Comparison of ENCODE assay signal across 14 cellular contexts in the genomic region with DNA sequence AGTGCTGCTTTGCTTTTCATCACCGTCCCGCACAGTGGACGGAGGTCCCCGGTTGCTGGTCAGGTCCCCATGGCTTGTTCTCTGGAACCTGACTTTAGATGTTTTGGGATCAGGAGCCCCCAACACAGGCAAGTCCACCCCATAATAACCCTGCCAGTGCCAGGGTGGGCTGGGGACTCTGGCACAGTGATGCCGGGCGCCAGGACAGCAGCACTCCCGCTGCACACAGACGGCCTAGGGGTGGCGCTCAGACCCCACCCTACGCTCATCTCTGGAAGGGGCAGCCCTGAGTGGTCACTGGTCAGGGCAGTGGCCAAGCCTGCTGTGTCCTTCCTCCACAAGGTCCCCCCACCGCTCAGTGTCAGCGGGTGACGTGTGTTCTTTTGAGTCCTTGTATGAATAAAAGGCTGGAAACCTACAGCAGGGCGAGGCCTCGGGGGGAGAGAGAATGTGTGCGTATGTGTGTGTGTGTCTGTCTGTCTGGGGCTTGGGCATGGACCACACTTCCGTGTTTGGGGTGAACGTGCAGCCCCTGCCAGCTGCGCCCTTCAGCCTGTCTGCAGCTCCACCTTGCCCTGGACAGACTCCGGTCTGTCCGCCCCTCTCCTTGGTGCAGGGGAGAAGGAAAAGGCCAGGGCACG. TPM values are rescaled to one million over a fixed set of nuclear protein-coding genes. Genes with fewer than 3 reads are reported as not detected.
DNase-seq lines count a peak whose midpoint lies in the region; ATAC-seq and TF ChIP-seq lines count a peak whose summit lies in the region.
"Had no signal": no experiment of that assay in that cellular context is flagged by ENCODE, and none has a peak within 500 bp of the region (broad histone marks: within the 10 kb centered on the region; RNA-seq: fewer than 3 reads in every experiment).

No MANE protein-coding gene starts in this region.

- ATAC-seq in left cardiac atrium, result no peak
- ATAC-seq in gastrocnemius medialis, result no peak
- ATAC-seq in GM19328 (IDR thresholded peaks at IDR 0.05; ENCODE audit: unreplicated experiment), result no peak
- ATAC-seq in stimulated activated naive CD8-positive, alpha-beta T cell treated with anti-CD3 and anti-CD28 coated beads, Interleukin-15, Interleukin-2, amounts not matched to agents 100 U/mL and 50 U/mL, for 24 hours, result no peak
- no peak for ATAC-seq in HG03097 (IDR thresholded peaks at IDR 0.05; ENCODE audit: low FRiP score, unreplicated experiment)

- peaks cover 7% of the 10 kb centered on the region for H3K36me3 ChIP-seq in WERI-Rb-1
- peaks cover 0 to 25% of the 10 kb centered on the region in 2 donors for H3K36me3 ChIP-seq in gastrocnemius medialis
- H3K36me3 ChIP-seq: thyroid gland had no signal

- H3K4me3 ChIP-seq in WERI-Rb-1 (ENCODE audit: low read depth, low read length) (no peak overlapping the region), gastrocnemius medialis (no peak overlapping the region)
- H3K4me3 ChIP-seq: SK-N-MC, thyroid gland had no signal

- TF ChIP-seq POLR2A in gastrocnemius medialis (IDR thresholded peaks at IDR 0.05), result no peak

- DNase-seq in activated CD4-positive, alpha-beta T cell treated with anti-CD3 and anti-CD28 coated beads for 48 hours, result peak; percentile 2
- no peak for DNase-seq in activated CD4-positive, alpha-beta T cell treated with anti-CD3 and anti-CD28 coated beads, Interleukin-2, amount 10 ng/mL, durations not matched to agents 24 days and 14 days
- DNase-seq in WERI-Rb-1 (peak; percentile 14), left cardiac atrium (peak; percentile 17), gastrocnemius medialis (peak; percentile 1 to 13)
- DNase-seq in stimulated activated naive CD8-positive, alpha-beta T cell treated with anti-CD3 and anti-CD28 coated beads, Interleukin-15, Interleukin-2, amounts not matched to agents 100 U/mL and 50 U/mL, for 24 hours, result no peak
- DNase-seq: erythroblast, immature natural killer cell, NCI-H526 treated with DMSO at 0.1 percent for 48 hours, nucleus accumbens had no signal

- H3K27ac ChIP-seq in WERI-Rb-1, result no peak overlapping the region
- no peak overlapping the region for H3K27ac ChIP-seq in gastrocnemius medialis
- H3K27ac ChIP-seq: SK-N-MC, thyroid gland had no signal

- H3K4me1 ChIP-seq in gastrocnemius medialis, result no peaks in the 10 kb centered on the region
- H3K4me1 ChIP-seq: thyroid gland had no signal

- H3K27me3 Mint-ChIP-seq in activated CD4-positive, alpha-beta T cell treated with anti-CD3 and anti-CD28 coated beads, Interleukin-2, amount 10 ng/mL, durations not matched to agents 24 days and 14 days, result no peaks in the 10 kb centered on the region

- H3K4me3 Mint-ChIP-seq in activated CD4-positive, alpha-beta T cell treated with anti-CD3 and anti-CD28 coated beads, Interleukin-2, amount 10 ng/mL, durations not matched to agents 24 days and 14 days, result no peak overlapping the region
- H3K4me3 Mint-ChIP-seq: immature natural killer cell had no signal

- TF ChIP-seq CTCF in WERI-Rb-1 (IDR thresholded peaks at IDR 0.05; ENCODE audit: low read depth, low read length) (peak; percentile 16; the same call in 1 of the 2 replicates), gastrocnemius medialis (IDR thresholded peaks at IDR 0.05 in 4 of 5, conservative IDR thresholded peaks at IDR 0.05 in 1 of 5) (no peak)

- intact Hi-C loops in activated CD4-positive, alpha-beta T cell treated with anti-CD3 and anti-CD28 coated beads, Interleukin-2, amount 10 ng/mL, durations not matched to agents 24 days and 14 days (cut with micrococcal nuclease), result no loop called here
- intact Hi-C loops in left cardiac atrium (cut with DNase I) (no loop called here), gastrocnemius medialis (cut with DNase I; ENCODE audit: low total_unique reads) (no loop called here)

- in situ Hi-C loops in gastrocnemius medialis (cut with MboI; ENCODE audit: low sequenced_read_pairs in 4 of 4), result no loop called here

- H3K27ac Mint-ChIP-seq in activated CD4-positive, alpha-beta T cell treated with anti-CD3 and anti-CD28 coated beads, Interleukin-2, amount 10 ng/mL, durations not matched to agents 24 days and 14 days, result no peak overlapping the region
- H3K27ac Mint-ChIP-seq: immature natural killer cell had no signal

- H3K27me3 ChIP-seq in WERI-Rb-1 (ENCODE audit: insufficient read depth, low read depth, severe bottlenecking) (no peaks in the 10 kb centered on the region), gastrocnemius medialis (no peaks in the 10 kb centered on the region)
- H3K27me3 ChIP-seq: thyroid gland had no signal

- H3K36me3 Mint-ChIP-seq in activated CD4-positive, alpha-beta T cell treated with anti-CD3 and anti-CD28 coated beads, Interleukin-2, amount 10 ng/mL, durations not matched to agents 24 days and 14 days (ENCODE audit: low read depth), result peaks cover 2% of the 10 kb centered on the region

- H3K9me3 Mint-ChIP-seq in activated CD4-positive, alpha-beta T cell treated with anti-CD3 and anti-CD28 coated beads, Interleukin-2, amount 10 ng/mL, durations not matched to agents 24 days and 14 days, result no peaks in the 10 kb centered on the region
- H3K9me3 Mint-ChIP-seq: immature natural killer cell had no signal

- H3K9me3 ChIP-seq in WERI-Rb-1 (ENCODE audit: severe bottlenecking) (no peaks in the 10 kb centered on the region), gastrocnemius medialis (no peaks in the 10 kb centered on the region)
- H3K9me3 ChIP-seq: thyroid gland had no signal

- no peaks in the 10 kb centered on the region for H3K4me1 Mint-ChIP-seq in activated CD4-positive, alpha-beta T cell treated with anti-CD3 and anti-CD28 coated beads, Interleukin-2, amount 10 ng/mL, durations not matched to agents 24 days and 14 days

RNA-seq across cellular contexts. Expression of gene GPC1, which starts 32.3 kb away (rescaled TPM):
- total RNA-seq in activated CD4-positive, alpha-beta T cell treated with anti-CD3 and anti-CD28 coated beads, Interleukin-2, amount 10 ng/mL, durations not matched to agents 24 days and 14 days, result 5.9 and 6.6 TPM in 2 replicates
- total RNA-seq in left cardiac atrium, result 10 to 100 TPM; 74.6 to 78.4 TPM
- 100 to 1,000 TPM; 112 to 188 (median 180) TPM for total RNA-seq in gastrocnemius medialis

Comparison
In these comparisons a context has a peak if more than half of its experiments do, and no peak if none do; other contexts are left out.
1. DNase-seq: peak in activated CD4-positive, alpha-beta T cell treated with anti-CD3 and anti-CD28 coated beads for 48 hours (single experiment), WERI-Rb-1 (single experiment), left cardiac atrium (single experiment) and gastrocnemius medialis (2 of 2); none in activated CD4-positive, alpha-beta T cell treated with anti-CD3 and anti-CD28 coated beads, Interleukin-2, amount 10 ng/mL, durations not matched to agents 24 days and 14 days (single experiment) and stimulated activated naive CD8-positive, alpha-beta T cell treated with anti-CD3 and anti-CD28 coated beads, Interleukin-15, Interleukin-2, amounts not matched to agents 100 U/mL and 50 U/mL, for 24 hours (single experiment).